21 cellular contexts compared by ENCODE assay signal in the genomic region with DNA sequence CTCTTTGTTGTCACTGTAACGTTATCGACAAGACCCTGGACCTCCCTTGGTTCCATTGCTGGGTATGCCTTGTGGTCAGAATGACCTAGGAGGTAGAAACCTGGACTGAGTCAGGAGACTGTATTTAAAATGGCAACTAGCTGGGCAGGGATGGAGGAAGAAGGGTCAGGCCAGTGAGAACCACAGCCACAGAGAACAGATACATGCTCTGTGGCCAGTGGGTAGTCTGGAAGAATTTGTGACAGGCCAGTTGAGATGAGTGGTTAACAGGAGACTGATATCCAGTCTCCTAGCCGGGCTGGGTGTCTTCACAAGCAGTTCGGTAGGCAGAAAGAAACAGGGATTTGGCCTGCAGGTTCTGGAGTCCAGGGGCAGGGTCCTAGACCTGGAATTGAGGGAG. TPM values are rescaled to one million over a fixed set of nuclear protein-coding genes. Genes with fewer than 3 reads are reported as not detected.
DNase-seq lines count a peak whose midpoint lies in the region; ATAC-seq and TF ChIP-seq lines count a peak whose summit lies in the region.
"Had no signal": no experiment of that assay in that cellular context is flagged by ENCODE, and none has a peak within 500 bp of the region (broad histone marks: within the 10 kb centered on the region; RNA-seq: fewer than 3 reads in every experiment).

No MANE protein-coding gene starts in this region.

- H3K4me1 ChIP-seq in osteoblast (ENCODE audit: insufficient read depth, low read length), result peaks cover 15% of the 10 kb centered on the region
- H3K4me1 ChIP-seq: BLaER1, parathyroid adenoma had no signal

- H4K20me1 ChIP-seq in osteoblast (ENCODE audit: insufficient read depth, low read length), result no peaks in the 10 kb centered on the region
- H4K20me1 ChIP-seq: BLaER1 had no signal

- ATAC-seq in activated naive CD8-positive, alpha-beta T cell treated with anti-CD3 and anti-CD28 coated beads, Interleukin-2, amount 50 U/mL, for 24 hours, result no peak
- ATAC-seq: esophagus mucosa had no signal

- no peaks in the 10 kb centered on the region for H3K27me3 Mint-ChIP-seq in T-helper 1 cell treated with Interleukin-12 subunit alpha and Interleukin-12 subunit beta and Interleukin-4 antibody, amounts not matched to agents 30 μg/mL and 1 μg/mL, for 36 hours (ENCODE audit: low read depth)
- H3K27me3 Mint-ChIP-seq in HFFc6 (ENCODE audit: insufficient read depth), result no peaks in the 10 kb centered on the region
- H3K27me3 Mint-ChIP-seq in activated naive CD8-positive, alpha-beta T cell treated with anti-CD3 and anti-CD28 coated beads, Interleukin-2, amount 50 U/mL, for 24 hours, result no peaks in the 10 kb centered on the region

- no peaks in the 10 kb centered on the region for H3K9me3 ChIP-seq in osteoblast (ENCODE audit: low read depth, low read length)
- H3K9me3 ChIP-seq in WERI-Rb-1 (ENCODE audit: severe bottlenecking), result no peaks in the 10 kb centered on the region

- peaks cover 66% of the 10 kb centered on the region for H3K4me1 Mint-ChIP-seq in T-helper 1 cell treated with Interleukin-12 subunit alpha and Interleukin-12 subunit beta and Interleukin-4 antibody, amounts not matched to agents 30 μg/mL and 1 μg/mL, for 36 hours (ENCODE audit: low read depth)
- H3K4me1 Mint-ChIP-seq in HFFc6 (ENCODE audit: low read depth), result peaks cover 16% of the 10 kb centered on the region
- H3K4me1 Mint-ChIP-seq in activated naive CD8-positive, alpha-beta T cell treated with anti-CD3 and anti-CD28 coated beads, Interleukin-2, amount 50 U/mL, for 24 hours, result peaks cover 75% of the 10 kb centered on the region

- H3K27me3 ChIP-seq in osteoblast (ENCODE audit: insufficient read depth, low read length) (no peaks in the 10 kb centered on the region), WERI-Rb-1 (ENCODE audit: insufficient read depth, low read depth, severe bottlenecking) (no peaks in the 10 kb centered on the region)
- H3K27me3 ChIP-seq: BLaER1, cardiac muscle cell had no signal

- H3K27ac Mint-ChIP-seq in T-helper 1 cell treated with Interleukin-12 subunit alpha and Interleukin-12 subunit beta and Interleukin-4 antibody, amounts not matched to agents 30 μg/mL and 1 μg/mL, for 36 hours, result peak overlapping the region; percentile 89
- H3K27ac Mint-ChIP-seq in HFFc6, result peak overlapping the region; percentile 79
- peak overlapping the region; percentile 86 for H3K27ac Mint-ChIP-seq in activated naive CD8-positive, alpha-beta T cell treated with anti-CD3 and anti-CD28 coated beads, Interleukin-2, amount 50 U/mL, for 24 hours

- H3K4me3 ChIP-seq in osteoblast (ENCODE audit: insufficient read depth, low read length) (no peak overlapping the region), WERI-Rb-1 (ENCODE audit: low read depth, low read length) (no peak overlapping the region)
- H3K4me3 ChIP-seq: BLaER1, cardiac muscle cell had no signal

- H3K27ac ChIP-seq in osteoblast (ENCODE audit: low read depth, low read length) (peak overlapping the region; percentile 3), WERI-Rb-1 (no peak overlapping the region)
- H3K27ac ChIP-seq: 22Rv1, BLaER1, cardiac muscle cell, parathyroid adenoma, VCaP had no signal

- H3K9me3 Mint-ChIP-seq in T-helper 1 cell treated with Interleukin-12 subunit alpha and Interleukin-12 subunit beta and Interleukin-4 antibody, amounts not matched to agents 30 μg/mL and 1 μg/mL, for 36 hours, result peaks cover 5% of the 10 kb centered on the region
- no peaks in the 10 kb centered on the region for H3K9me3 Mint-ChIP-seq in HFFc6
- peaks cover under 1% of the 10 kb centered on the region for H3K9me3 Mint-ChIP-seq in activated naive CD8-positive, alpha-beta T cell treated with anti-CD3 and anti-CD28 coated beads, Interleukin-2, amount 50 U/mL, for 24 hours

- H3K4me3 Mint-ChIP-seq in T-helper 1 cell treated with Interleukin-12 subunit alpha and Interleukin-12 subunit beta and Interleukin-4 antibody, amounts not matched to agents 30 μg/mL and 1 μg/mL, for 36 hours, result peak overlapping the region; percentile 44
- H3K4me3 Mint-ChIP-seq in HFFc6, result no peak overlapping the region
- H3K4me3 Mint-ChIP-seq in activated naive CD8-positive, alpha-beta T cell treated with anti-CD3 and anti-CD28 coated beads, Interleukin-2, amount 50 U/mL, for 24 hours, result no peak overlapping the region

- no peak overlapping the region for H3K4me2 ChIP-seq in osteoblast (ENCODE audit: insufficient read depth, low read length)
- H3K4me2 ChIP-seq: BLaER1 had no signal

- DNase-seq in T-helper 1 cell (no peak), HFFc6 (no peak), osteoblast (ENCODE audit: insufficient read length, low spot score, missing footprints) (no peak), RPMI8226 (no peak), WERI-Rb-1 (no peak), SK-N-DZ (ENCODE audit: low spot score) (no peak)
- DNase-seq in activated naive CD8-positive, alpha-beta T cell treated with anti-CD3 and anti-CD28 coated beads, Interleukin-2, amount 50 U/mL, for 24 hours, result no peak
- DNase-seq: DMS53; KG1; left ventricle myocardium superior; NCI-H1048; NCI-H2081; stimulated activated CD4-positive, alpha-beta T cell treated with anti-CD3 and anti-CD28 coated beads, Interleukin-2, amount 100 ng/mL, for 48 hours; SW 1271 had no signal

- H3K36me3 ChIP-seq in osteoblast (ENCODE audit: insufficient read depth, low read length) (peaks cover 60% of the 10 kb centered on the region), WERI-Rb-1 (peaks cover 49% of the 10 kb centered on the region)

- no peak overlapping the region for H2AFZ ChIP-seq in osteoblast (ENCODE audit: low read length)
- H2AFZ ChIP-seq: parathyroid adenoma had no signal

- TF ChIP-seq CTCF in HFFc6 (IDR thresholded peaks at IDR 0.05) (no peak), osteoblast (IDR thresholded peaks at IDR 0.05; ENCODE audit: extremely low read depth, low read depth, low read length) (no peak), WERI-Rb-1 (IDR thresholded peaks at IDR 0.05; ENCODE audit: low read depth, low read length) (no peak)

- H3K36me3 Mint-ChIP-seq in T-helper 1 cell treated with Interleukin-12 subunit alpha and Interleukin-12 subunit beta and Interleukin-4 antibody, amounts not matched to agents 30 μg/mL and 1 μg/mL, for 36 hours (ENCODE audit: low read depth), result peaks cover 75% of the 10 kb centered on the region
- peaks cover 38% of the 10 kb centered on the region for H3K36me3 Mint-ChIP-seq in HFFc6 (ENCODE audit: low read depth)
- H3K36me3 Mint-ChIP-seq in activated naive CD8-positive, alpha-beta T cell treated with anti-CD3 and anti-CD28 coated beads, Interleukin-2, amount 50 U/mL, for 24 hours (ENCODE audit: low read depth), result peaks cover 82% of the 10 kb centered on the region

- H3K79me2 ChIP-seq in osteoblast (ENCODE audit: insufficient read depth, low read length), result peaks cover under 1% of the 10 kb centered on the region

RNA-seq across cellular contexts. Expression of a gene that starts 58.9 kb away (rescaled TPM):
- 10 to 100 TPM; 10.0 to 13.8 (median 11.6) TPM for total RNA-seq in HFFc6 (2021; fragmentation: NEBNext Ultra II Directional; extraction: Animal tissue kit (Norgen Biotek cat#: 25700))
- total RNA-seq in osteoblast, result 23.3 and 26.1 TPM in 2 replicates
- 9.5 and 10.3 TPM in 2 replicates for polyA plus RNA-seq in SK-N-DZ (2014; cell fraction: cytosol; rRNA removed)
- 10.2 and 12.4 TPM in 2 replicates for polyA plus RNA-seq in SK-N-DZ (2014; cell fraction: nucleus; rRNA removed)
